1 cellular context compared by ENCODE assay signal in genomic region chr9:114123031-114123977, GRCh38.
TF ChIP-seq lines count a peak whose summit lies in the region.

No MANE protein-coding gene starts in this region.

TF ChIP-seq in HepG2, 621 proteins besides CTCF, POLR2A, EP300 and RAD21 (continued from another document and continues in another):
- TF ChIP-seq ZNF513 (CRISPR knock-in tag; conservative IDR thresholded peaks at IDR 0.05): no peak
- TF ChIP-seq ZNF30 (CRISPR knock-in tag; IDR thresholded peaks at IDR 0.05): no peak
- TF ChIP-seq FOXO1 (CRISPR knock-in tag; IDR thresholded peaks at IDR 0.05): peak; percentile 37; the same call in 1 of the 2 replicates
- peak; percentile 81 for TF ChIP-seq PATZ1 (CRISPR knock-in tag; IDR thresholded peaks at IDR 0.05)
- no peak for TF ChIP-seq IRF2 (CRISPR knock-in tag; IDR thresholded peaks at IDR 0.05)
- TF ChIP-seq ZNF44 (CRISPR knock-in tag; IDR thresholded peaks at IDR 0.05): no peak
- TF ChIP-seq ZNF143 (CRISPR knock-in tag; IDR thresholded peaks at IDR 0.05): no peak
- no peak for TF ChIP-seq PHF20 (CRISPR knock-in tag; IDR thresholded peaks at IDR 0.05)
- TF ChIP-seq NBN (conservative IDR thresholded peaks at IDR 0.05): no peak
- peak; percentile 72; the same call in 1 of the 2 replicates for TF ChIP-seq MEIS1 (CRISPR knock-in tag; IDR thresholded peaks at IDR 0.05; ENCODE audit: borderline replicate concordance)
- no peak for TF ChIP-seq ZNF563 (CRISPR knock-in tag; IDR thresholded peaks at IDR 0.05)
- peak; percentile 19; the same call in 1 of the 2 replicates for TF ChIP-seq ZFX (CRISPR knock-in tag; IDR thresholded peaks at IDR 0.05; ENCODE audit: low read depth)
- TF ChIP-seq XRCC5 (optimal IDR thresholded peaks at IDR 0.05; ENCODE audit: low read length): no peak
- no peak for TF ChIP-seq ZBTB40 (IDR thresholded peaks at IDR 0.05)
- TF ChIP-seq ZBTB40 (CRISPR knock-in tag; IDR thresholded peaks at IDR 0.05): no peak
- TF ChIP-seq SMAD9 (CRISPR knock-in tag; IDR thresholded peaks at IDR 0.05): no peak
- TF ChIP-seq CREBL2 (CRISPR knock-in tag; IDR thresholded peaks at IDR 0.05; ENCODE audit: borderline replicate concordance): no peak
- no peak for TF ChIP-seq JUND (CRISPR knock-in tag; IDR thresholded peaks at IDR 0.05)
- no peak for TF ChIP-seq MXD4 (CRISPR knock-in tag; IDR thresholded peaks at IDR 0.05)
- no peak for TF ChIP-seq ZSCAN30 (CRISPR knock-in tag; IDR thresholded peaks at IDR 0.05)
- TF ChIP-seq HINFP (CRISPR knock-in tag; IDR thresholded peaks at IDR 0.05; ENCODE audit: low read depth): 0 out of 2 replicates have a peak, but pooled peaks have one; percentile 34
- peak; percentile 73; the same call in 1 of the 2 replicates for TF ChIP-seq POGK (CRISPR knock-in tag; conservative IDR thresholded peaks at IDR 0.05)
- no peak for TF ChIP-seq HMGA1 (CRISPR knock-in tag; conservative IDR thresholded peaks at IDR 0.05)
- peak; percentile 74 for TF ChIP-seq BCL6 (CRISPR knock-in tag; IDR thresholded peaks at IDR 0.05)
- TF ChIP-seq ZNF784 (CRISPR knock-in tag; IDR thresholded peaks at IDR 0.05; ENCODE audit: borderline replicate concordance): no peak
- no peak for TF ChIP-seq ZNF512B (CRISPR knock-in tag; IDR thresholded peaks at IDR 0.05; ENCODE audit: borderline replicate concordance)
- TF ChIP-seq SNAPC2 (CRISPR knock-in tag; IDR thresholded peaks at IDR 0.05): no peak
- TF ChIP-seq NFKBIZ (CRISPR knock-in tag; IDR thresholded peaks at IDR 0.05): no peak; the same call in 1 of the 2 replicates
- TF ChIP-seq ZBTB39 (CRISPR knock-in tag; IDR thresholded peaks at IDR 0.05): no peak
- TF ChIP-seq SOX13 (IDR thresholded peaks at IDR 0.05): no peak
- TF ChIP-seq SOX13 (CRISPR knock-in tag; conservative IDR thresholded peaks at IDR 0.05 in 1 of 2, IDR thresholded peaks at IDR 0.05 in 1 of 2): peak in 1 of 2 experiments; percentile 74; a peak in 1 of 4 replicates
- peak; percentile 96 for TF ChIP-seq ZMYM3 (CRISPR knock-in tag; IDR thresholded peaks at IDR 0.05)
- TF ChIP-seq HIVEP1 (CRISPR knock-in tag; IDR thresholded peaks at IDR 0.05): no peak
- no peak for TF ChIP-seq NFYC (CRISPR knock-in tag; IDR thresholded peaks at IDR 0.05)
- TF ChIP-seq ZNF749 (CRISPR knock-in tag; IDR thresholded peaks at IDR 0.05; ENCODE audit: borderline replicate concordance): no peak
- no peak for TF ChIP-seq ZNF678 (CRISPR knock-in tag; IDR thresholded peaks at IDR 0.05)
- no peak for TF ChIP-seq ZNF317 (CRISPR knock-in tag; IDR thresholded peaks at IDR 0.05)
